8 cellular contexts compared by ENCODE assay signal in the genomic region with DNA sequence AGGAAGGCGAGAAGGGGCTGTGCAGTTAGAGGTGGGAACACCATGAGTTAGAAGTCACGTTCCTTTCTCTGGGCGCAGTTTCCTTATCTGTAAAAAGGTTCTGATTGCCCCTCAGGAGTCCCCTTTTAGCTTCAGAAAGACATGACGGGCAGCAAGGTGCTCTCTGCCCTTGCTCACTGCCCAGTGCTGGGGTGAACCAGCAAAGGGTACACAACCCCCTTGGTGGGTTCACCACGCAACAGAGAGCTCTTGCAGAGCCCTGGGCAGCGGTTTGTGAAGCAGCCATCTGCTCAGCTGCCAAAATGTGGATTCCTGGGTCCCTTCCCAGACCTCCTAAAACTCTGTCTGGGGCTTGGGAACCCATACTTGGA. TPM values are rescaled to one million over a fixed set of nuclear protein-coding genes. Genes with fewer than 3 reads are reported as not detected.
A peak's percentile ranks its signal among the peaks of the same experiment; 100 is the strongest.
DNase-seq lines count a peak whose midpoint lies in the region; ATAC-seq and TF ChIP-seq lines count a peak whose summit lies in the region.

No MANE protein-coding gene starts in this region.

- H3K27me3 ChIP-seq in breast epithelium (no peaks in the 10 kb centered on the region), mucosa of rectum (ENCODE audit: control insufficient read depth in 2 of 2, insufficient read depth in 2 of 2, low read length in 2 of 2) (no peaks in the 10 kb centered on the region)

- DNase-seq in stimulated activated naive CD8-positive, alpha-beta T cell treated with anti-CD3 and anti-CD28 coated beads, Interleukin-15, Interleukin-2, amounts not matched to agents 100 U/mL and 50 U/mL, for 24 hours = no peak
- DNase-seq in breast epithelium (ENCODE audit: low spot score in 2 of 2) = no peak
- DNase-seq in NCI-H446 (lab: John Stamatoyannopoulos, UW) = no peak
- DNase-seq in HCEC 1CT = no peak
- DNase-seq in stimulated activated CD4-positive, alpha-beta T cell treated with anti-CD3 and anti-CD28 coated beads, Interleukin-2, amount 100 ng/mL, for 24 hours = no peak

- no peak for TF ChIP-seq POLR2A in breast epithelium (IDR thresholded peaks at IDR 0.05)

- TF ChIP-seq CTCF in breast epithelium (IDR thresholded peaks at IDR 0.05) = no peak

- H3K4me3 ChIP-seq in breast epithelium (peak overlapping the region; percentile 58 to 74 (median 58)), mucosa of rectum (ENCODE audit: low read length in 2 of 2) (peak overlapping the region; percentile 74 to 78)

- H3K27ac ChIP-seq in breast epithelium (peak overlapping the region; percentile 85 to 87), mucosa of rectum (ENCODE audit: low read depth in 2 of 2, low read length in 2 of 2) (peak overlapping the region; percentile 83 to 88)

- H3K9me3 Mint-ChIP-seq in stimulated activated naive CD8-positive, alpha-beta T cell treated with anti-CD3 and anti-CD28 coated beads, Interleukin-15, Interleukin-2, amounts not matched to agents 100 ng/mL and 50 ng/mL, for 24 hours = no peaks in the 10 kb centered on the region

- H3K36me3 ChIP-seq in breast epithelium = no peaks in the 10 kb centered on the region
- no peaks in the 10 kb centered on the region for H3K36me3 ChIP-seq in mucosa of rectum (ENCODE audit: control insufficient read depth in 2 of 2, insufficient read depth in 2 of 2, low read length in 2 of 2)

- intact Hi-C loops in breast epithelium (cut with DNase I; ENCODE audit: low total_unique reads) = no loop called here

- peak overlapping the region; percentile 81 for H3K4me3 Mint-ChIP-seq in stimulated activated naive CD8-positive, alpha-beta T cell treated with anti-CD3 and anti-CD28 coated beads, Interleukin-15, Interleukin-2, amounts not matched to agents 100 ng/mL and 50 ng/mL, for 24 hours

- peak overlapping the region; percentile 90 for H3K27ac Mint-ChIP-seq in stimulated activated naive CD8-positive, alpha-beta T cell treated with anti-CD3 and anti-CD28 coated beads, Interleukin-15, Interleukin-2, amounts not matched to agents 100 ng/mL and 50 ng/mL, for 24 hours

- H3K4me1 ChIP-seq in breast epithelium (peaks cover 3 to 20% of the 10 kb centered on the region in 2 donors), mucosa of rectum (ENCODE audit: control insufficient read depth in 2 of 2, insufficient read depth in 2 of 2, low read length in 2 of 2) (peaks cover 42 to 51% of the 10 kb centered on the region in 2 donors)

- H3K9ac ChIP-seq in mucosa of rectum (ENCODE audit: low read depth in 1 of 2, low read length in 2 of 2) = peak overlapping the region; percentile 53 to 81

- H3K27me3 Mint-ChIP-seq in stimulated activated naive CD8-positive, alpha-beta T cell treated with anti-CD3 and anti-CD28 coated beads, Interleukin-15, Interleukin-2, amounts not matched to agents 100 ng/mL and 50 ng/mL, for 24 hours = no peaks in the 10 kb centered on the region

- H3K36me3 Mint-ChIP-seq in stimulated activated naive CD8-positive, alpha-beta T cell treated with anti-CD3 and anti-CD28 coated beads, Interleukin-15, Interleukin-2, amounts not matched to agents 100 ng/mL and 50 ng/mL, for 24 hours (ENCODE audit: low read depth) = peaks cover 6% of the 10 kb centered on the region

- peaks cover 49% of the 10 kb centered on the region for H3K4me1 Mint-ChIP-seq in stimulated activated naive CD8-positive, alpha-beta T cell treated with anti-CD3 and anti-CD28 coated beads, Interleukin-15, Interleukin-2, amounts not matched to agents 100 ng/mL and 50 ng/mL, for 24 hours (ENCODE audit: low read depth)

- H3K9me3 ChIP-seq in breast epithelium = no peaks in the 10 kb centered on the region
- H3K9me3 ChIP-seq in mucosa of rectum (ENCODE audit: control insufficient read depth in 2 of 2, low read length in 2 of 2) = no peaks in the 10 kb centered on the region

- ATAC-seq in stimulated activated naive CD8-positive, alpha-beta T cell treated with anti-CD3 and anti-CD28 coated beads, Interleukin-15, Interleukin-2, amounts not matched to agents 100 U/mL and 50 U/mL, for 24 hours = no peak
- ATAC-seq in HG03378 (IDR thresholded peaks at IDR 0.05; ENCODE audit: unreplicated experiment) = no peak

RNA-seq across cellular contexts. Expression of a gene that starts 0.9 kb away (rescaled TPM):
- total RNA-seq in breast epithelium = 100 to 1,000 TPM in 1 of 3 donors, 10 to 100 TPM in 2; 56.0 to 100 (median 61.9) TPM

RNA-seq across cellular contexts. Expression of a gene that starts 5.0 kb away (rescaled TPM):
- 1 to 10 TPM in 2 of 3 donors, under 1 TPM in 1; 0.48 to 4.7 (median 2.0) TPM for total RNA-seq in breast epithelium

RNA-seq across cellular contexts. Expression of a gene that starts 9.7 kb away (rescaled TPM):
- total RNA-seq in breast epithelium = 10 to 100 TPM; 31.5 to 35.4 (median 34.4) TPM

RNA-seq across cellular contexts. Expression of a gene that starts 42.1 kb away (rescaled TPM):
- total RNA-seq in breast epithelium = 10 to 100 TPM; 19.4 to 58.8 (median 44.6) TPM

RNA-seq across cellular contexts. Expression of a gene that starts 42.5 kb away (rescaled TPM):
- 10 to 100 TPM; 18.4 to 55.8 (median 24.3) TPM for total RNA-seq in breast epithelium
